In genomic region chr17:39697961-39698360, GRCh38 we compare ENCODE assay signal across 24 cellular contexts. TPM values are rescaled to one million over a fixed set of nuclear protein-coding genes. Genes with fewer than 3 reads are reported as not detected.
"Had no signal": no experiment of that assay in that cellular context is flagged by ENCODE, and none has a peak within 500 bp of the region (broad histone marks: within the 10 kb centered on the region; RNA-seq: fewer than 3 reads in every experiment).

No MANE protein-coding gene starts in this region.

- H3K27me3 ChIP-seq: SJSA1 had no signal

- H3K27ac ChIP-seq: KMS-11, SJSA1, SK-N-MC had no signal

- H3K4me2 ChIP-seq: KMS-11 had no signal

- ATAC-seq: HepG2 had no signal

- DNase-seq: IMR-90, Kasumi-1, MM.1S, NCI-H1092 treated with DMSO at 0.1 percent for 48 hours, NCI-H1436, NCI-H187, NCI-H2029, NCI-H2081 treated with DMSO at 0.1 percent for 48 hours, NCI-H2171, NCI-H226, NCI-H446, NCI-H510A, NCI-H524 treated with DMSO at 0.1 percent for 48 hours, NCI-H69, NCI-H774, Right ventricle myocardium superior, RPMI8226, SIG-M5 had no signal

- H3K4me3 ChIP-seq: SJSA1, SK-N-MC had no signal

RNA-seq across cellular contexts. Expression of gene PNMT, which starts 29.7 kb away (rescaled TPM):
- total RNA-seq: HepG2, HT1080, IMR-90, M059J, SJSA1 had no signal
- polyA plus RNA-seq: IMR-90 had no signal

RNA-seq across cellular contexts. Expression of gene TCAP, which starts 32.8 kb away (rescaled TPM):
- total RNA-seq: M059J had no signal
